ENCODE assay signal across 13 cellular contexts in the genomic region with DNA sequence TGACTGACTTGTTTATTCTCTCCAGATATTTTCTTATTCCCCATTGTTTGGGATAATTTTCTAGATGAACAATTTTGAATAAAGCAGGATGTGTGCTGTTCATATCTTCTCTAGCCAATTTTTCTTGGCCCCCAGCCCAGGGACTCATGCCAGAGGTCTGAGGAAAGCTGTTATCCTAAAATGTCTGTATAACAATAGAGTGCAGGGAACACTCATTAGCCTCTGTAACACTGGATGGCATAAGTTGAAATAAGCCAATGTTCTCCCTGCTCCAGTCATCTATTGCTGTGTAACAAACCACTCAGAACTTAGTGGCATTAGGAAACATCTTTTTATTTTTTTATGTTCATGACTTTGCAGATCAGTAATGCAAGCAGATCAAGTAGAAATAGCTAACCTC.
A peak's percentile ranks its signal among the peaks of the same experiment; 100 is the strongest.
DNase-seq lines count a peak whose midpoint lies in the region; ATAC-seq and TF ChIP-seq lines count a peak whose summit lies in the region.
"Had no signal": no experiment of that assay in that cellular context is flagged by ENCODE, and none has a peak within 500 bp of the region (broad histone marks: within the 10 kb centered on the region; RNA-seq: fewer than 3 reads in every experiment).

No MANE protein-coding gene starts in this region.

- H3K79me1 ChIP-seq in H9 (ENCODE audit: insufficient read depth, low read depth, low read length, poor library complexity, severe bottlenecking), result no peaks in the 10 kb centered on the region

- no peak overlapping the region for H4K5ac ChIP-seq in H9 (ENCODE audit: insufficient read length, low read depth, low read length)

- intact Hi-C loops in cardiac septum (cut with DNase I), result no loop called here
- intact Hi-C loops in Right ventricle myocardium inferior (cut with DNase I), result loop anchor here (5.0 kb wide), 1 partner anchor 124 kb away; a partner anchor contains a TSS
- intact Hi-C loops in aorta (cut with DNase I), result no loop called here
- intact Hi-C loops in CD4-positive, alpha-beta memory T cell (cut with micrococcal nuclease), result no loop called here

- H3K56ac ChIP-seq in H9 (ENCODE audit: insufficient read length, low read depth, low read length), result no peak overlapping the region

- H3K27ac ChIP-seq in iPS-20b (ENCODE audit: low read length) (no peak overlapping the region), aorta (ENCODE audit: low read depth in 1 of 2, low read length in 2 of 2) (no peak overlapping the region), H9 (ENCODE audit: insufficient read length, low read depth, low read length) (no peak overlapping the region)
- no peak overlapping the region for H3K27ac ChIP-seq in CD4-positive, alpha-beta memory T cell (ENCODE audit: low read depth, low read length)
- H3K27ac ChIP-seq: coronary artery had no signal

- POLR2A ChIA-PET in CD4-positive, alpha-beta memory T cell (lab: Charles Lee; ENCODE audit: partially characterized antibody), result no interaction called here

- H2BK15ac ChIP-seq in H9 (ENCODE audit: low read depth, low read length), result no peak overlapping the region

- no peaks in the 10 kb centered on the region for H3K36me3 Mint-ChIP-seq in activated T-helper 17 cell treated with anti-CD3 and anti-CD28 coated beads, Interleukin-2, amount 50 U/mL, for 72 hours (ENCODE audit: low read depth)
- H3K36me3 Mint-ChIP-seq in CD4-positive, alpha-beta memory T cell, result peaks cover 2 to 3% of the 10 kb centered on the region in 2 donors
- H3K36me3 Mint-ChIP-seq in H9 (ENCODE audit: insufficient read depth in 1 of 3, low read depth in 3 of 3), result peaks cover 51 to 76% (median 72%) of the 10 kb centered on the region in 3 experiments

- no peak overlapping the region for H2BK5ac ChIP-seq in H9 (ENCODE audit: insufficient read length, low read length)

- no peak overlapping the region for H3K18ac ChIP-seq in H9 (ENCODE audit: insufficient read length, low read depth, low read length)

- ATAC-seq in Right ventricle myocardium inferior (no peak), aorta (ENCODE audit: low FRiP score) (peak; percentile 29)
- no peak for ATAC-seq in activated T-helper 17 cell treated with anti-CD3 and anti-CD28 coated beads, Interleukin-2, amount 50 U/mL, for 72 hours (replicated peaks)
- ATAC-seq: activated T-cell treated with anti-CD3 and anti-CD28 coated beads, Interleukin-2, amount 50 U/mL, for 4 hours; mucosa of descending colon had no signal

- no peak overlapping the region for H2BK12ac ChIP-seq in H9 (ENCODE audit: insufficient read length, low read depth, low read length)

- no peak overlapping the region for H3K14ac ChIP-seq in H9 (ENCODE audit: insufficient read depth, low read length)

- no peak overlapping the region for H3K4me3 Mint-ChIP-seq in activated T-helper 17 cell treated with anti-CD3 and anti-CD28 coated beads, Interleukin-2, amount 50 U/mL, for 72 hours
- H3K4me3 Mint-ChIP-seq in CD4-positive, alpha-beta memory T cell, result no peak overlapping the region
- H3K4me3 Mint-ChIP-seq in H9, result no peak overlapping the region
- H3K4me3 Mint-ChIP-seq: activated T-cell treated with anti-CD3 and anti-CD28 coated beads, Interleukin-2, amount 50 U/mL, for 4 hours had no signal

- H3T11ph ChIP-seq in H9 (ENCODE audit: low read length), result no peak overlapping the region

- H3K9me3 ChIP-seq in iPS-20b (ENCODE audit: insufficient read depth, low read depth, low read length) (peaks cover 66% of the 10 kb centered on the region), aorta (ENCODE audit: control insufficient read depth, low read length) (peaks cover 2% of the 10 kb centered on the region), H9 (ENCODE audit: control insufficient read depth, low read depth, low read length) (peaks cover 45% of the 10 kb centered on the region)
- no peaks in the 10 kb centered on the region for H3K9me3 ChIP-seq in CD4-positive, alpha-beta memory T cell (ENCODE audit: control insufficient read depth in 1 of 2, low read length in 2 of 2)

- no peak overlapping the region for H3K27ac Mint-ChIP-seq in activated T-helper 17 cell treated with anti-CD3 and anti-CD28 coated beads, Interleukin-2, amount 50 U/mL, for 72 hours
- H3K27ac Mint-ChIP-seq in CD4-positive, alpha-beta memory T cell, result no peak overlapping the region
- H3K27ac Mint-ChIP-seq in H9, result no peak overlapping the region

- H3K27me3 ChIP-seq in iPS-20b (ENCODE audit: insufficient read depth, low read length) (no peaks in the 10 kb centered on the region), aorta (ENCODE audit: control insufficient read depth in 1 of 2, insufficient read depth in 2 of 2, low read length in 1 of 2) (no peaks in the 10 kb centered on the region), H9 (ENCODE audit: insufficient read depth, low read length) (no peaks in the 10 kb centered on the region)
- no peaks in the 10 kb centered on the region for H3K27me3 ChIP-seq in CD4-positive, alpha-beta memory T cell (ENCODE audit: insufficient read depth, low read length)

- H4K8ac ChIP-seq in H9 (replicated peaks; ENCODE audit: insufficient read length, low read depth, low read length), result no peak overlapping the region

- H3K4me1 ChIP-seq in iPS-20b (ENCODE audit: insufficient read depth, low read length), result no peaks in the 10 kb centered on the region
- no peaks in the 10 kb centered on the region for H3K4me1 ChIP-seq in aorta (ENCODE audit: control insufficient read depth in 1 of 2, insufficient read depth in 2 of 2, low read length in 2 of 2)
- H3K4me1 ChIP-seq in CD4-positive, alpha-beta memory T cell (ENCODE audit: insufficient read depth, low read length), result no peaks in the 10 kb centered on the region
- no peaks in the 10 kb centered on the region for H3K4me1 ChIP-seq in H9 (ENCODE audit: insufficient read depth, low read length)

- H3K9ac ChIP-seq in iPS-20b (ENCODE audit: low read depth, low read length), result no peak overlapping the region
- no peak overlapping the region for H3K9ac ChIP-seq in H9 (ENCODE audit: extremely low read depth, insufficient read length, low read length)

- no peak overlapping the region for H2AK5ac ChIP-seq in H9 (ENCODE audit: insufficient read length, low read length)

- no peaks in the 10 kb centered on the region for H4K20me1 ChIP-seq in H9 (ENCODE audit: control insufficient read depth, insufficient read depth, insufficient read length)

- H3K23ac ChIP-seq in H9 (ENCODE audit: insufficient read length, low read depth, low read length), result no peak overlapping the region

- H3K4ac ChIP-seq in H9 (ENCODE audit: low read depth, low read length), result no peak overlapping the region

- no peaks in the 10 kb centered on the region for H3K23me2 ChIP-seq in H9 (ENCODE audit: insufficient read length, low read depth, low read length, poor library complexity, severe bottlenecking)

- H2BK120ac ChIP-seq in H9 (ENCODE audit: low read depth, low read length, poor library complexity, severe bottlenecking), result no peak overlapping the region

- CTCF ChIA-PET in CD4-positive, alpha-beta memory T cell (lab: Charles Lee; ENCODE audit: partially characterized antibody), result no interaction called here

- no peak overlapping the region for H4K91ac ChIP-seq in H9 (ENCODE audit: insufficient read length, low read depth, low read length)

- no peak overlapping the region for H3K4me2 ChIP-seq in H9 (ENCODE audit: insufficient read depth, insufficient read length, low read length)

- no peak overlapping the region for H2BK20ac ChIP-seq in H9 (ENCODE audit: low read depth, low read length, poor library complexity, severe bottlenecking)

- no peaks in the 10 kb centered on the region for H3K79me2 ChIP-seq in H9 (ENCODE audit: insufficient read depth, low read length)

- H2AFZ ChIP-seq in H9 (ENCODE audit: low read length), result no peak overlapping the region

- peak; percentile 82 for DNase-seq in cardiac septum (ENCODE audit: low spot score)
- no peak for DNase-seq in Right ventricle myocardium inferior (ENCODE audit: missing footprints)
- DNase-seq in astrocyte of the hippocampus (ENCODE audit: low read depth, low spot score), result peak; percentile 77
- DNase-seq in aorta, result no peak
- no peak for DNase-seq in CD4-positive, alpha-beta memory T cell
- DNase-seq in H9, result no peak
- DNase-seq: activated T-cell treated with anti-CD3 and anti-CD28 coated beads, Interleukin-2, amount 50 U/mL, for 4 hours; glutamatergic neuron; Kasumi-1 had no signal

- TF ChIP-seq CTCF in H9 (conservative IDR thresholded peaks at IDR 0.05), result no peak

- H3K4me1 Mint-ChIP-seq in activated T-helper 17 cell treated with anti-CD3 and anti-CD28 coated beads, Interleukin-2, amount 50 U/mL, for 72 hours, result no peaks in the 10 kb centered on the region
- no peaks in the 10 kb centered on the region for H3K4me1 Mint-ChIP-seq in CD4-positive, alpha-beta memory T cell
- H3K4me1 Mint-ChIP-seq in H9, result no peaks in the 10 kb centered on the region

- H3K36me3 ChIP-seq in iPS-20b (ENCODE audit: insufficient read depth, low read depth, low read length), result peaks cover 4% of the 10 kb centered on the region; the same call in 1 of the 2 replicates
- no peaks in the 10 kb centered on the region for H3K36me3 ChIP-seq in aorta (ENCODE audit: control insufficient read depth in 1 of 2, insufficient read depth in 2 of 2, low read length in 1 of 2)
- H3K36me3 ChIP-seq in CD4-positive, alpha-beta memory T cell (ENCODE audit: insufficient read depth, low read length), result no peaks in the 10 kb centered on the region

- H3K4me3 ChIP-seq in iPS-20b (ENCODE audit: low read length) (peak overlapping the region; percentile 13; the same call in 1 of the 2 replicates), aorta (ENCODE audit: low read length in 2 of 2) (no peak overlapping the region)
- no peak overlapping the region for H3K4me3 ChIP-seq in CD4-positive, alpha-beta memory T cell (ENCODE audit: low read length in 2 of 2)
- H3K4me3 ChIP-seq: coronary artery, mucosa of descending colon had no signal

- peaks cover 21% of the 10 kb centered on the region for H3K9me3 Mint-ChIP-seq in activated T-helper 17 cell treated with anti-CD3 and anti-CD28 coated beads, Interleukin-2, amount 50 U/mL, for 72 hours
- peaks cover 3 to 65% (median 40%) of the 10 kb centered on the region in 8 donors for H3K9me3 Mint-ChIP-seq in CD4-positive, alpha-beta memory T cell
- H3K9me3 Mint-ChIP-seq in H9, result peaks cover 71 to 74% of the 10 kb centered on the region in 2 experiments

- H3K27me3 Mint-ChIP-seq in activated T-helper 17 cell treated with anti-CD3 and anti-CD28 coated beads, Interleukin-2, amount 50 U/mL, for 72 hours, result no peaks in the 10 kb centered on the region
- H3K27me3 Mint-ChIP-seq in CD4-positive, alpha-beta memory T cell, result peaks cover 0 to 3% of the 10 kb centered on the region in 2 donors
- peaks cover 1% of the 10 kb centered on the region for H3K27me3 Mint-ChIP-seq in H9 (ENCODE audit: low read depth)

Comparison
In these comparisons a context has a peak if more than half of its experiments do, and no peak if none do; other contexts are left out.
1. DNase-seq: peak in cardiac septum (single experiment) and astrocyte of the hippocampus (single experiment); none in Right ventricle myocardium inferior (single experiment), aorta (0 of 2), CD4-positive, alpha-beta memory T cell (0 of 5) and H9 (single experiment).